In genomic region chr11:353315-353857, GRCh38 we compare ENCODE assay signal across 9 cellular contexts. TPM values are rescaled to one million over a fixed set of nuclear protein-coding genes. Genes with fewer than 3 reads are reported as not detected.
A peak's percentile ranks its signal among the peaks of the same experiment; 100 is the strongest.
DNase-seq lines count a peak whose midpoint lies in the region; ATAC-seq and TF ChIP-seq lines count a peak whose summit lies in the region.
"Had no signal": no experiment of that assay in that cellular context is flagged by ENCODE, and none has a peak within 500 bp of the region (broad histone marks: within the 10 kb centered on the region; RNA-seq: fewer than 3 reads in every experiment).

No MANE protein-coding gene starts in this region.

- H3K9me2 ChIP-seq in hepatocyte (replicated peaks; ENCODE audit: insufficient read depth), result no peaks in the 10 kb centered on the region

- DNase-seq in H4 (ENCODE audit: low spot score) (peak; percentile 58), amniotic stem cell (lab: John Stamatoyannopoulos, UW) (peak; percentile 67), hepatocyte (ENCODE audit: low spot score) (peak; percentile 89), sigmoid colon (peak; percentile 96), GM13976 (ENCODE audit: low spot score) (no peak), NCI-H1694 (lab: John Stamatoyannopoulos, UW) (no peak), DMS153 treated with DMSO at 0.1 percent for 48 hours (lab: John Stamatoyannopoulos, UW; ENCODE audit: unreplicated experiment) (no peak)

- no peaks in the 10 kb centered on the region for H3K79me2 ChIP-seq in hepatocyte

- intact Hi-C loops in sigmoid colon (cut with DNase I), result loop anchor here (1.0 kb wide), 1 partner anchor 27 kb away; no protein-coding TSS in a partner anchor

- ATAC-seq in GM21528 (IDR thresholded peaks at IDR 0.05; ENCODE audit: low FRiP score, unreplicated experiment), result no peak

- H3K4me1 ChIP-seq in hepatocyte (ENCODE audit: insufficient read depth) (peaks cover 42% of the 10 kb centered on the region), sigmoid colon (peaks cover 0 to 41% (median 35%) of the 10 kb centered on the region in 4 donors)

- no peak for TF ChIP-seq POLR2A in sigmoid colon (IDR thresholded peaks at IDR 0.05)

- H3K36me3 ChIP-seq in hepatocyte (replicated peaks; ENCODE audit: insufficient read depth, low read depth) (no peaks in the 10 kb centered on the region), sigmoid colon (no peaks in the 10 kb centered on the region)

- H3K4me3 ChIP-seq in hepatocyte, result no peak overlapping the region
- H3K4me3 ChIP-seq in sigmoid colon, result no peak overlapping the region

- 21% methylated on average over 12 of the region's 12 CpGs for WGBS in hepatocyte (ENCODE audit: low lambda C conversion rate, missing lambda C conversion rate)
- WGBS in sigmoid colon, 2 donors, result 15 to 40% methylated on average over 12 of the region's 12 CpGs

- peak overlapping the region; percentile 27 for H2AFZ ChIP-seq in hepatocyte

- H3K27me3 ChIP-seq in hepatocyte (no peaks in the 10 kb centered on the region), sigmoid colon (no peaks in the 10 kb centered on the region)

- H4K20me1 ChIP-seq in hepatocyte (ENCODE audit: insufficient read depth, poor library complexity, severe bottlenecking), result no peaks in the 10 kb centered on the region

- H3K27ac ChIP-seq in hepatocyte (peak overlapping the region; percentile 100), sigmoid colon (peak overlapping the region; percentile 98 to 100 (median 100))
- H3K27ac ChIP-seq: KMS-11 had no signal

- peak in 1 of 4 donors; percentile 10 for TF ChIP-seq EP300 in sigmoid colon (IDR thresholded peaks at IDR 0.05)

- in situ Hi-C loops in GM13976 (cut with MboI; ENCODE audit: low sequenced_read_pairs, unreplicated experiment), result no loop called here

- peak overlapping the region; percentile 29 for H3K4me2 ChIP-seq in hepatocyte
- H3K4me2 ChIP-seq: KMS-11 had no signal

- TF ChIP-seq CTCF in hepatocyte (IDR thresholded peaks at IDR 0.05; ENCODE audit: poor library complexity), result no peak
- no peak for TF ChIP-seq CTCF in sigmoid colon (IDR thresholded peaks at IDR 0.05)
- no peak for TF ChIP-seq CTCF in GM13976 (IDR thresholded peaks at IDR 0.05; ENCODE audit: borderline replicate concordance, control extremely low read depth, extremely low read depth, insufficient read depth, missing control alignments)

- H3K9me3 ChIP-seq in hepatocyte (ENCODE audit: low read depth), result no peaks in the 10 kb centered on the region
- no peaks in the 10 kb centered on the region for H3K9me3 ChIP-seq in sigmoid colon

RNA-seq across cellular contexts. Expression of gene B4GALNT4, which starts 15.9 kb away (rescaled TPM):
- 6.5 and 11.1 TPM in 2 replicates for total RNA-seq in H4 (2014; rRNA removed; shearing (Covaris generic))
- total RNA-seq in hepatocyte (27.8 and 38.8 TPM in 2 replicates), sigmoid colon (1 to 10 TPM; 1.4 to 9.1 (median 2.7) TPM)
- polyA plus RNA-seq in hepatocyte (30.0 and 44.6 TPM in 2 replicates), sigmoid colon (1 to 10 TPM in 2 of 3 donors, not detected in 1; 7.6 to 7.8 TPM)

RNA-seq across cellular contexts. Expression of gene IFITM3, which starts 32.7 kb away (rescaled TPM):
- 183 and 240 TPM in 2 replicates for total RNA-seq in H4 (2014; rRNA removed; shearing (Covaris generic))
- total RNA-seq in hepatocyte, result 166 and 182 TPM in 2 replicates
- polyA plus RNA-seq in hepatocyte, result 2,035 and 2,121 TPM in 2 replicates
- 100 to 1,000 TPM; 278 to 463 (median 291) TPM for total RNA-seq in sigmoid colon
- polyA plus RNA-seq in sigmoid colon, result 1,000 to 10,000 TPM in 1 of 3 donors, 100 to 1,000 TPM in 2; 116 to 1,104 (median 383) TPM

RNA-seq across cellular contexts. Expression of gene IFITM1, which starts 39.5 kb away (rescaled TPM):
- 179 TPM in 2 replicates for total RNA-seq in H4 (2014; rRNA removed; shearing (Covaris generic))
- 98.0 and 98.9 TPM in 2 replicates for total RNA-seq in hepatocyte
- polyA plus RNA-seq in hepatocyte, result 159 and 201 TPM in 2 replicates
- total RNA-seq in sigmoid colon, result 10 to 100 TPM; 82.4 to 94.2 (median 92.6) TPM
- 100 to 1,000 TPM in 1 of 3 donors, 10 to 100 TPM in 2; 41.2 to 580 (median 58.9) TPM for polyA plus RNA-seq in sigmoid colon

RNA-seq across cellular contexts. Expression of gene PKP3, which starts 40.6 kb away (rescaled TPM):
- 2.4 and 3.0 TPM in 2 replicates for total RNA-seq in H4 (2014; rRNA removed; shearing (Covaris generic))
- 55.6 and 62.1 TPM in 2 replicates for total RNA-seq in hepatocyte
- polyA plus RNA-seq in hepatocyte, result 89.5 and 91.3 TPM in 2 replicates
- total RNA-seq in sigmoid colon, result under 1 TPM in 2 of 4 donors, not detected in 2; 0.27 to 0.71 TPM
- 100 to 1,000 TPM in 1 of 3 donors, 10 to 100 TPM in 2; 57.1 to 140 (median 86.7) TPM for polyA plus RNA-seq in sigmoid colon

RNA-seq across cellular contexts. Expression of gene IFITM2, which starts 45.8 kb away (rescaled TPM):
- total RNA-seq in H4 (2014; rRNA removed; shearing (Covaris generic)), result 21.9 and 30.7 TPM in 2 replicates
- 59.2 and 74.6 TPM in 2 replicates for total RNA-seq in hepatocyte
- 504 and 535 TPM in 2 replicates for polyA plus RNA-seq in hepatocyte
- total RNA-seq in sigmoid colon, result 100 to 1,000 TPM in 3 of 4 donors, 10 to 100 TPM in 1; 79.8 to 187 (median 141) TPM
- polyA plus RNA-seq in sigmoid colon, result 100 to 1,000 TPM in 2 of 3 donors, 10 to 100 TPM in 1; 73.3 to 461 (median 164) TPM

Comparison
In these comparisons a context has a peak if more than half of its experiments do, and no peak if none do; other contexts are left out.
1. DNase-seq: peak in H4 (single experiment), amniotic stem cell (single experiment), hepatocyte (single experiment) and sigmoid colon (single experiment); none in GM13976 (single experiment), NCI-H1694 (single experiment) and DMS153 treated with DMSO at 0.1 percent for 48 hours (single experiment).